8 cellular contexts compared by ENCODE assay signal in the genomic region with DNA sequence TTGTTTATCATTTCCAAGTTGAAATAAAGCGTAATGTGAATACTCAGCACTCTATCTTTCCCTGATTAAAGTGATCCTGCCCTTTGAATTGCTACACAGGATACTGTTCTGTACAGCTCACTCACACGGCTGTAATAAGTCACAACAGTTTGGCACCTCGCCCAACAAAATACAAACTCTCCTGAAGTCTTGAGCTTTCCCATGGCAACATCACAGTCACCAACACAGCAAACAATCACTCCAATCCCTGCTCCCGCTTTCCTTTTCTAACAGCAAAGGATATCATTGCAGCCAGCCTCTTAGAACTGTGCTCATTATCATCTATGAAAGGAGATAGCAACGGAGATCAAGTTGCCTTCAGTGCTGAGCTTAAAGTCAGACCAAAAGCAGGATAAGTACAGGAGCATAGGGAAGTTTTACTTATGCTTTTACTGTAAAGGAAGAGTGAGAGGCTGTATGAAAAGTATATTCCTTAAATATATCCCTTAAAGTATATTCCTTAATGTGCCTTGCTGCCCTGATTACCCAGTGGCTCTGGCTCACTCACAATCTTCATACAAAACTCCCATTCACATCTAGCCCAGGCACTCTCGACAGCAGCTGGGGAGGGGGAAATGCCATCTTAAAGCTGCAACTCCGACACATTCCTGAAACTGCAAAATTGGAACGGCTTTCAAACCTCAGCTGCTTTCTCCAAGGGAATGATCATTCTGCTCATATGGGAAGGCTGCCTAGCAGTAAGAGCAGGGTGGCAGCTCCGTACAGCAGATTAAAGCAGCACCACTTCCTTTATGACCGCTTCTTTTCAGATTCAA. TPM values are rescaled to one million over a fixed set of nuclear protein-coding genes. Genes with fewer than 3 reads are reported as not detected.
DNase-seq lines count a peak whose midpoint lies in the region; ATAC-seq and TF ChIP-seq lines count a peak whose summit lies in the region.

No MANE protein-coding gene starts in this region.

- peak in 1 of 5 donors; percentile 39 for DNase-seq in CD8-positive, alpha-beta memory T cell
- DNase-seq in LoVo (ENCODE audit: low spot score) = peak; percentile 94
- peak; percentile 100 for DNase-seq in fibroblast of pulmonary artery (ENCODE audit: low read depth)
- DNase-seq in natural killer cell treated with Interleukin-12 subunit alpha and Interleukin-12 subunit beta and Interleukin-15 and Interleukin-18, amount 100 ng/mL, for 72 hours (ENCODE audit: low spot score) = no peak
- DNase-seq in activated CD4-positive, CD25-positive, alpha-beta regulatory T cell (lab: John Stamatoyannopoulos, UW) = no peak
- no peak for DNase-seq in SKM-1 treated with dmso at 0.1 percent for 144 hours (lab: John Stamatoyannopoulos, UW; ENCODE audit: unreplicated experiment)
- DNase-seq in stimulated activated CD4-positive, alpha-beta T cell treated with anti-CD3 and anti-CD28 coated beads, Interleukin-2, amount 100 ng/mL, for 48 hours = no peak

- no peak overlapping the region for H3K4me3 ChIP-seq in CD8-positive, alpha-beta memory T cell (ENCODE audit: low read length)
- H3K4me3 ChIP-seq in WI38 (ENCODE audit: low read depth, low read length) = peak overlapping the region; percentile 49
- H3K4me3 ChIP-seq in fibroblast of pulmonary artery (replicated peaks; ENCODE audit: low read depth, low read length) = peak overlapping the region; percentile 46

- H3K27ac ChIP-seq in CD8-positive, alpha-beta memory T cell (ENCODE audit: low read depth, low read length) = no peak overlapping the region

- ATAC-seq in natural killer cell treated with Interleukin-12 subunit alpha and Interleukin-12 subunit beta and Interleukin-15 and Interleukin-18, amount 100 ng/mL, for 72 hours = peak in 1 of 2 donors; percentile 44

- TF ChIP-seq CTCF in WI38 (IDR thresholded peaks at IDR 0.05; ENCODE audit: low read depth, low read length) (no peak), fibroblast of pulmonary artery (IDR thresholded peaks at IDR 0.05; ENCODE audit: low read length, missing control alignments) (no peak)

- no peaks in the 10 kb centered on the region for H3K27me3 ChIP-seq in CD8-positive, alpha-beta memory T cell (ENCODE audit: insufficient read depth, low read length, poor library complexity, severe bottlenecking)

- H3K27ac Mint-ChIP-seq in CD8-positive, alpha-beta memory T cell = peak overlapping the region in 4 of 8 donors; percentile 17 to 56 (median 19)
- peak overlapping the region in 1 of 2 donors; percentile 7 for H3K27ac Mint-ChIP-seq in natural killer cell treated with Interleukin-12 subunit alpha and Interleukin-12 subunit beta and Interleukin-15 and Interleukin-18, amount 100 ng/mL, for 72 hours

- peaks cover 49% of the 10 kb centered on the region for H3K4me1 ChIP-seq in CD8-positive, alpha-beta memory T cell (ENCODE audit: insufficient read depth, low read length)

- no peaks in the 10 kb centered on the region for H3K9me3 ChIP-seq in CD8-positive, alpha-beta memory T cell (ENCODE audit: low read length)

- H3K9me3 Mint-ChIP-seq in CD8-positive, alpha-beta memory T cell = no peaks in the 10 kb centered on the region
- no peaks in the 10 kb centered on the region for H3K9me3 Mint-ChIP-seq in natural killer cell treated with Interleukin-12 subunit alpha and Interleukin-12 subunit beta and Interleukin-15 and Interleukin-18, amount 100 ng/mL, for 72 hours

- peaks cover under 1 to 9% (median 1%) of the 10 kb centered on the region in 3 donors for H3K36me3 Mint-ChIP-seq in CD8-positive, alpha-beta memory T cell
- H3K36me3 Mint-ChIP-seq in natural killer cell treated with Interleukin-12 subunit alpha and Interleukin-12 subunit beta and Interleukin-15 and Interleukin-18, amount 100 ng/mL, for 72 hours = no peaks in the 10 kb centered on the region

- CTCF ChIA-PET in CD8-positive, alpha-beta memory T cell (lab: Charles Lee) = interaction anchor here (1.0 to 2.1 kb wide), 2 partner anchors 35 to 36 kb away, joined by 3 to 9 read pairs; partner anchors contain the start of gene MAML2

- peaks cover 37 to 80% (median 70%) of the 10 kb centered on the region in 3 donors for H3K4me1 Mint-ChIP-seq in CD8-positive, alpha-beta memory T cell
- H3K4me1 Mint-ChIP-seq in natural killer cell treated with Interleukin-12 subunit alpha and Interleukin-12 subunit beta and Interleukin-15 and Interleukin-18, amount 100 ng/mL, for 72 hours (ENCODE audit: low read depth in 2 of 2) = peaks cover 30 to 31% of the 10 kb centered on the region in 2 donors

- no peaks in the 10 kb centered on the region for H3K36me3 ChIP-seq in CD8-positive, alpha-beta memory T cell (ENCODE audit: insufficient read depth, low read length)

- POLR2A ChIA-PET in CD8-positive, alpha-beta memory T cell (lab: Charles Lee) = no interaction called here

- no peaks in the 10 kb centered on the region for H3K27me3 Mint-ChIP-seq in CD8-positive, alpha-beta memory T cell
- H3K27me3 Mint-ChIP-seq in natural killer cell treated with Interleukin-12 subunit alpha and Interleukin-12 subunit beta and Interleukin-15 and Interleukin-18, amount 100 ng/mL, for 72 hours = no peaks in the 10 kb centered on the region

- H3K4me3 Mint-ChIP-seq in CD8-positive, alpha-beta memory T cell = peak overlapping the region in 4 of 7 donors; percentile 18 to 51 (median 46)
- peak overlapping the region; percentile 21 for H3K4me3 Mint-ChIP-seq in natural killer cell treated with Interleukin-12 subunit alpha and Interleukin-12 subunit beta and Interleukin-15 and Interleukin-18, amount 100 ng/mL, for 72 hours

RNA-seq across cellular contexts. Expression of gene MAML2, which starts 35.9 kb away (rescaled TPM):
- total RNA-seq in CD8-positive, alpha-beta memory T cell = 10 to 100 TPM; 15.6 to 15.9 TPM
- 11.1 TPM for polyA plus RNA-seq in CD8-positive, alpha-beta memory T cell
- total RNA-seq in natural killer cell treated with Interleukin-12 subunit alpha and Interleukin-12 subunit beta and Interleukin-15 and Interleukin-18, amount 100 ng/mL, for 72 hours = 10 to 100 TPM; 15.9 to 21.9 TPM

Comparison
In these comparisons a context has a peak if more than half of its experiments do, and no peak if none do; other contexts are left out.
1. DNase-seq: peak in LoVo (single experiment) and fibroblast of pulmonary artery (single experiment); none in natural killer cell treated with Interleukin-12 subunit alpha and Interleukin-12 subunit beta and Interleukin-15 and Interleukin-18, amount 100 ng/mL, for 72 hours (single experiment), activated CD4-positive, CD25-positive, alpha-beta regulatory T cell (0 of 4), SKM-1 treated with dmso at 0.1 percent for 144 hours (single experiment) and stimulated activated CD4-positive, alpha-beta T cell treated with anti-CD3 and anti-CD28 coated beads, Interleukin-2, amount 100 ng/mL, for 48 hours (0 of 2).